8 cellular contexts compared by ENCODE assay signal in genomic region chr2:97936199-97936598, GRCh38. TPM values are rescaled to one million over a fixed set of nuclear protein-coding genes. Genes with fewer than 3 reads are reported as not detected.
DNase-seq lines count a peak whose midpoint lies in the region; ATAC-seq and TF ChIP-seq lines count a peak whose summit lies in the region.

No MANE protein-coding gene starts in this region.

- no peak overlapping the region for H3K27ac ChIP-seq in tibial nerve

- no peaks in the 10 kb centered on the region for H3K36me3 ChIP-seq in tibial nerve

- peaks cover 0 to 52% (median 25%) of the 10 kb centered on the region in 4 donors for H3K4me1 ChIP-seq in tibial nerve

- H3K27me3 Mint-ChIP-seq in activated T-cell treated with anti-CD3 and anti-CD28 coated beads, Interleukin-2, amount 50 U/mL, for 72 hours (ENCODE audit: low read depth), result no peaks in the 10 kb centered on the region

- H3K4me3 Mint-ChIP-seq in activated T-cell treated with anti-CD3 and anti-CD28 coated beads, Interleukin-2, amount 50 U/mL, for 72 hours, result no peak overlapping the region

- peak; percentile 64 for ATAC-seq in HG03045 (IDR thresholded peaks at IDR 0.05; ENCODE audit: unreplicated experiment)
- no peak for ATAC-seq in activated T-cell treated with anti-CD3 and anti-CD28 coated beads, Interleukin-2, amount 50 U/mL, for 72 hours (replicated peaks in 1 of 2)

- TF ChIP-seq CTCF in tibial nerve (IDR thresholded peaks at IDR 0.05), result no peak

- TF ChIP-seq EP300 in tibial nerve (IDR thresholded peaks at IDR 0.05), result no peak

- no peaks in the 10 kb centered on the region for H3K27me3 ChIP-seq in tibial nerve

- H3K4me1 Mint-ChIP-seq in activated T-cell treated with anti-CD3 and anti-CD28 coated beads, Interleukin-2, amount 50 U/mL, for 72 hours (ENCODE audit: low read depth), result peaks cover 56% of the 10 kb centered on the region

- DNase-seq in DMS79 (lab: John Stamatoyannopoulos, UW) (peak; percentile 72), NCI-H748 (lab: John Stamatoyannopoulos, UW; ENCODE audit: unreplicated experiment) (peak; percentile 92), iPS DF 4.7 (ENCODE audit: extremely low read depth, low spot score) (peak; percentile 22), NCI-H1694 treated with DMSO at 0.1 percent for 48 hours (lab: John Stamatoyannopoulos, UW) (no peak), tibial nerve (ENCODE audit: low spot score in 2 of 2) (no peak), NCI-H1436 (lab: John Stamatoyannopoulos, UW) (no peak)
- no peak for DNase-seq in activated T-cell treated with anti-CD3 and anti-CD28 coated beads, Interleukin-2, amount 50 U/mL, for 72 hours

- no peaks in the 10 kb centered on the region for H3K9me3 ChIP-seq in tibial nerve

- 40 to 58% methylated on average over 5 of the region's 5 CpGs for WGBS in tibial nerve, 2 donors

- no peak overlapping the region for H3K27ac Mint-ChIP-seq in activated T-cell treated with anti-CD3 and anti-CD28 coated beads, Interleukin-2, amount 50 U/mL, for 72 hours

- H3K9me3 Mint-ChIP-seq in activated T-cell treated with anti-CD3 and anti-CD28 coated beads, Interleukin-2, amount 50 U/mL, for 72 hours, result peaks cover 0 to 2% of the 10 kb centered on the region in 2 donors

- H3K36me3 Mint-ChIP-seq in activated T-cell treated with anti-CD3 and anti-CD28 coated beads, Interleukin-2, amount 50 U/mL, for 72 hours (ENCODE audit: insufficient read depth in 2 of 2), result peaks cover 2 to 14% of the 10 kb centered on the region in 2 donors

- no peak for TF ChIP-seq POLR2A in tibial nerve (IDR thresholded peaks at IDR 0.05)

- H3K4me3 ChIP-seq in tibial nerve, result no peak overlapping the region

RNA-seq across cellular contexts. Expression of gene TMEM131, which starts 59.5 kb away (rescaled TPM):
- total RNA-seq in tibial nerve, result 10 to 100 TPM; 39.0 to 58.5 (median 41.3) TPM
- total RNA-seq in activated T-cell treated with anti-CD3 and anti-CD28 coated beads, Interleukin-2, amount 50 U/mL, for 72 hours, result 10 to 100 TPM; 40.3 to 40.5 TPM

Comparison
In these comparisons a context has a peak if more than half of its experiments do, and no peak if none do; other contexts are left out.
1. DNase-seq: peak in DMS79 (single experiment), NCI-H748 (single experiment) and iPS DF 4.7 (single experiment); none in NCI-H1694 treated with DMSO at 0.1 percent for 48 hours (single experiment), tibial nerve (0 of 2), activated T-cell treated with anti-CD3 and anti-CD28 coated beads, Interleukin-2, amount 50 U/mL, for 72 hours (0 of 2) and NCI-H1436 (single experiment).